ENCODE assay signal across 21 cellular contexts in the genomic region with DNA sequence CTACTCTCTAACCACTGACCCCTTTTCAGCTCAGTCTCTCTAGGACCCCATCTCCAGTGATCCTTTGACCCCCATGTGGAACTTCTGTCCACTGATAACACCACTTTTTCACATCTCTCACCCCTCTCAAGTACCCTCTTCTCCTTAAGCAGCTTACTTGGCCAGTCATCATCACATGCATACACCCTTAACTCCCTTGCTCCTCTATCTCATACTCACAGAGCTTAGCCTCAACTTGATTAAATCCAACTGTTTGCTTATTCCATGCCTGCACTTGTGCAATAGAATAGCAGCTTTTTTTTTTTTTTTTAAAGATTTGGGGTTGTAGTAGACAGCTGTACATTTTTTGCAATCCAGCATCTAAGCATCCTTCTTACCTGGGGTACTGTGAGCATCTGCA. TPM values are rescaled to one million over a fixed set of nuclear protein-coding genes. Genes with fewer than 3 reads are reported as not detected.
"Had no signal": no experiment of that assay in that cellular context is flagged by ENCODE, and none has a peak within 500 bp of the region (broad histone marks: within the 10 kb centered on the region; RNA-seq: fewer than 3 reads in every experiment).

No MANE protein-coding gene starts in this region.

- H3K9me3 Mint-ChIP-seq: dendritic cell treated with granulocyte-macrophage colony-stimulating factor and Interleukin-4, amounts not matched to agents 40 ng/mL and 50 ng/mL, for 4 days; effector memory CD8-positive, alpha-beta T cell; naive thymus-derived CD8-positive, alpha-beta T cell; neural crest cell had no signal

- H3K9me3 ChIP-seq: esophagus squamous epithelium, gastrocnemius medialis, heart right ventricle, mucosa of descending colon, stomach, thoracic aorta had no signal

- H3K4me3 Mint-ChIP-seq: dendritic cell treated with granulocyte-macrophage colony-stimulating factor and Interleukin-4, amounts not matched to agents 40 ng/mL and 50 ng/mL, for 4 days; effector memory CD8-positive, alpha-beta T cell; naive thymus-derived CD8-positive, alpha-beta T cell; neural crest cell had no signal

- H3K27ac Mint-ChIP-seq: dendritic cell treated with granulocyte-macrophage colony-stimulating factor and Interleukin-4, amounts not matched to agents 40 ng/mL and 50 ng/mL, for 4 days; effector memory CD8-positive, alpha-beta T cell had no signal

- H3K4me1 ChIP-seq: esophagus squamous epithelium, gastrocnemius medialis, heart right ventricle, stomach had no signal

- ATAC-seq: effector memory CD8-positive, alpha-beta T cell; gastrocnemius medialis; heart right ventricle; left lobe of liver; mucosa of descending colon; naive thymus-derived CD8-positive, alpha-beta T cell had no signal

- H3K4me1 Mint-ChIP-seq: neural crest cell had no signal

- H3K27me3 Mint-ChIP-seq: dendritic cell treated with granulocyte-macrophage colony-stimulating factor and Interleukin-4, amounts not matched to agents 40 ng/mL and 50 ng/mL, for 4 days; effector memory CD8-positive, alpha-beta T cell; naive thymus-derived CD8-positive, alpha-beta T cell had no signal

- H3K27me3 ChIP-seq: esophagus squamous epithelium, gastrocnemius medialis, heart right ventricle, stomach had no signal

- DNase-seq: effector memory CD8-positive, alpha-beta T cell; esophagus squamous epithelium; gastrocnemius medialis; heart right ventricle; hypothalamus; islet precursor cell; mammary epithelial cell; mucosa of descending colon; naive thymus-derived CD8-positive, alpha-beta T cell; posterior cingulate gyrus; small intestine; stimulated activated CD4-positive, alpha-beta T cell treated with anti-CD3 and anti-CD28 coated beads, Interleukin-12 subunit alpha, Interleukin-12 subunit beta, amount 100 ng/mL, for 4 hours; stimulated activated naive CD4-positive, alpha-beta T cell; stomach; substantia nigra; trophoblast cell had no signal

- H3K27ac ChIP-seq: epithelial cell of prostate, esophagus squamous epithelium, gastrocnemius medialis, heart right ventricle, stomach, thoracic aorta had no signal

- H3K4me3 ChIP-seq: esophagus squamous epithelium, gastrocnemius medialis, heart right ventricle, mucosa of descending colon, stomach, thoracic aorta had no signal

RNA-seq across cellular contexts. Expression of a gene that starts 22.2 kb away (rescaled TPM):
- total RNA-seq: thoracic aorta had no signal
